Comparison of ENCODE assay signal across 9 cellular contexts in genomic region chr2:100741880-100742814, GRCh38.
DNase-seq lines count a peak whose midpoint lies in the region; ATAC-seq and TF ChIP-seq lines count a peak whose summit lies in the region.
"Had no signal": no experiment of that assay in that cellular context is flagged by ENCODE, and none has a peak within 500 bp of the region (broad histone marks: within the 10 kb centered on the region; RNA-seq: fewer than 3 reads in every experiment).

No MANE protein-coding gene starts in this region.

- TF ChIP-seq CTCF in A673 (conservative IDR thresholded peaks at IDR 0.05; ENCODE audit: low read depth, low read length) = no peak
- TF ChIP-seq CTCF in PC-9 (conservative IDR thresholded peaks at IDR 0.05) = no peak

- peaks cover 3% of the 10 kb centered on the region; the same call in 1 of the 2 replicates for H3F3A ChIP-seq in PC-9 (ENCODE audit: insufficient read depth, low read depth)

- no peak overlapping the region for H2AFZ ChIP-seq in PC-9

- H3K27me3 ChIP-seq in A673 (replicated peaks; ENCODE audit: insufficient read depth, low read depth, low read length, poor library complexity) (no peaks in the 10 kb centered on the region), PC-9 (ENCODE audit: insufficient read depth, low read depth) (no peaks in the 10 kb centered on the region), muscle layer of duodenum (ENCODE audit: low read depth, low read length) (no peaks in the 10 kb centered on the region)

- BruUV-seq in A673 (replicated peaks; lab: Mats Ljungman, UMichigan) (TSS peak; percentile 73), PC-9 (replicated peaks; lab: Mats Ljungman, UMichigan) (no TSS peak)

- CTCF ChIA-PET in A673 (lab: Charles Lee) (no interaction called here), PC-9 (lab: Charles Lee) (no interaction called here)

- H3K4me1 ChIP-seq in A673 (ENCODE audit: insufficient read depth, low read length, poor library complexity, severe bottlenecking) (no peaks in the 10 kb centered on the region), PC-9 (replicated peaks; ENCODE audit: insufficient read depth) (peaks cover 13% of the 10 kb centered on the region; the same call in 1 of the 2 replicates), muscle layer of duodenum (ENCODE audit: control insufficient read depth in 1 of 2, insufficient read depth in 2 of 2, low read length in 2 of 2) (peaks cover 0 to 13% of the 10 kb centered on the region in 2 donors)

- intact Hi-C loops in A673 (cut with micrococcal nuclease; ENCODE audit: unreplicated experiment) (no loop called here), PC-9 (cut with micrococcal nuclease; ENCODE audit: unreplicated experiment) (no loop called here)

- no peak for ATAC-seq in HG02588 (IDR thresholded peaks at IDR 0.05; ENCODE audit: unreplicated experiment)

- DNase-seq in A673 (ENCODE audit: low spot score) (no peak), PC-9 (peak in 1 of 2 experiments; percentile 53), epithelial cell of prostate (ENCODE audit: low read depth, low spot score) (no peak), 8988T (no peak), LoVo (ENCODE audit: low spot score) (no peak), CD1c-positive myeloid dendritic cell (ENCODE audit: extremely low spot score) (no peak)
- DNase-seq: CD4-positive, alpha-beta memory T cell had no signal

- POLR2A ChIA-PET in A673 (lab: Charles Lee; ENCODE audit: low non-redundant PET) = no interaction called here
- POLR2A ChIA-PET in PC-9 (lab: Charles Lee; ENCODE audit: unreplicated experiment) = no interaction called here

- H3K36me3 ChIP-seq in A673 (ENCODE audit: insufficient read depth, low read length, poor library complexity, severe bottlenecking) (no peaks in the 10 kb centered on the region), PC-9 (ENCODE audit: low read depth) (no peaks in the 10 kb centered on the region), muscle layer of duodenum (ENCODE audit: control insufficient read depth in 1 of 2, insufficient read depth in 2 of 2, low read length in 2 of 2) (peaks cover 0 to 5% of the 10 kb centered on the region in 2 donors)

- peak overlapping the region; percentile 28 for H3K4me2 ChIP-seq in PC-9

- H3K27ac ChIP-seq in A673 (ENCODE audit: low read depth, low read length, poor library complexity, severe bottlenecking) = no peak overlapping the region
- no peak overlapping the region for H3K27ac ChIP-seq in PC-9
- peak overlapping the region; percentile 84 for H3K27ac ChIP-seq in epithelial cell of prostate
- H3K27ac ChIP-seq in muscle layer of duodenum (ENCODE audit: low read length) = peak overlapping the region; percentile 73

- H3K9me2 ChIP-seq in PC-9 (ENCODE audit: insufficient read depth) = no peaks in the 10 kb centered on the region

- H3K4me3 ChIP-seq in A673 (ENCODE audit: low read depth, low read length, poor library complexity, severe bottlenecking) = no peak overlapping the region
- no peak overlapping the region for H3K4me3 ChIP-seq in PC-9
- no peak overlapping the region for H3K4me3 ChIP-seq in muscle layer of duodenum (ENCODE audit: low read depth in 1 of 2, low read length in 2 of 2)

- H3K9me3 ChIP-seq in A673 (ENCODE audit: low read depth, low read length, poor library complexity, severe bottlenecking) (no peaks in the 10 kb centered on the region), PC-9 (ENCODE audit: insufficient read depth, low read depth) (0 out of 2 replicates have a peak, but pooled peaks cover 5% of the 10 kb centered on the region), muscle layer of duodenum (ENCODE audit: control insufficient read depth in 1 of 2, low read length in 2 of 2) (no peaks in the 10 kb centered on the region)

- H3K79me2 ChIP-seq in PC-9 (ENCODE audit: low read depth) = no peaks in the 10 kb centered on the region

- no peaks in the 10 kb centered on the region for H4K20me1 ChIP-seq in PC-9 (ENCODE audit: insufficient read depth)

Comparison
In these comparisons a context has a peak if more than half of its experiments do, and no peak if none do; other contexts are left out.
1. H3K27ac ChIP-seq: peak in epithelial cell of prostate (single experiment) and muscle layer of duodenum (single experiment); none in A673 (single experiment) and PC-9 (single experiment).